1 cellular context compared by ENCODE assay signal in the genomic region with DNA sequence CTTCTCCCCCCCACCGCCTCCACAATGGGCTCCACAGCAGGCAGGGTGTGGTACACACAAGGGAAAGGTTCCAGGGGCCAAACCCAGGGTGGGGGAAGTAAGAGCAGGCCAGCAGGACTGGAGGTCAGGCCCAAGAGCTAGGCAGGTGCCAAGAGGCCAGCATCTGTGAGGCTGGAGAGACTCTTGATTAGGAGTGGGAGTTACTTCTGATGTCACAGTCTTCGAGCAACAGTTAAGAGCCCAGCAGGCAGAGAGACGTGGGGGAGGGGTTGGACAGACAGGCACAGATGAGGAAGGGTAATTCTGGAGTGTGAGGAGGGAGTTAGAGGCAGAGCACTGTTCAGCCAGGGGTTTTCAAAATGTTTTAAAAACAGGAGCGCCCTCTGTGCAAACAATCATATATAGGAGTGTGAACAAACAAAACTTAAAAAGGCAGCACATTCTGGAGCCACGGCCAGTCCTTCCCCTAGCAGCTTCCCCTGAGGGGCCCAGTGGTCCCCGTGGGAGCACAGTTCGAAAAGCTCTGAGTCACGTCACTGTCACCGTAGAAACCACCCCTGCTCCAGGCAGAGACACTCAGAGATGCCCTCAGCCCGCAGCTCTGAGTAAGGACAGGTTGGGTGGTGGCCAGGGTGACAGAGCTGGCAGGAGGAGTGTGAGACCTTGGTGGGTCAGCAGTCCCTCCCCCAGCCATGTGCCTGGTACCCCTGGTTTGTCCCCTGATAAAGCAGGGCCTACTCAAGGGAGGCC.
A peak's percentile ranks its signal among the peaks of the same experiment; 100 is the strongest.
TF ChIP-seq lines count a peak whose summit lies in the region.

No MANE protein-coding gene starts in this region.

TF ChIP-seq in IMR-90, 13 proteins besides CTCF, POLR2A, EP300 and RAD21:
- TF ChIP-seq, protein P1, sequence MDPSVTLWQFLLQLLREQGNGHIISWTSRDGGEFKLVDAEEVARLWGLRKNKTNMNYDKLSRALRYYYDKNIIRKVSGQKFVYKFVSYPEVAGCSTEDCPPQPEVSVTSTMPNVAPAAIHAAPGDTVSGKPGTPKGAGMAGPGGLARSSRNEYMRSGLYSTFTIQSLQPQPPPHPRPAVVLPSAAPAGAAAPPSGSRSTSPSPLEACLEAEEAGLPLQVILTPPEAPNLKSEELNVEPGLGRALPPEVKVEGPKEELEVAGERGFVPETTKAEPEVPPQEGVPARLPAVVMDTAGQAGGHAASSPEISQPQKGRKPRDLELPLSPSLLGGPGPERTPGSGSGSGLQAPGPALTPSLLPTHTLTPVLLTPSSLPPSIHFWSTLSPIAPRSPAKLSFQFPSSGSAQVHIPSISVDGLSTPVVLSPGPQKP (IDR thresholded peaks at IDR 0.05; ENCODE audit: borderline replicate concordance, low read depth, low read length) = no peak
- TF ChIP-seq FOS (IDR thresholded peaks at IDR 0.05; ENCODE audit: low read depth, low read length) (peak; percentile 42; the same call in 1 of the 2 replicates), BHLHE40 (IDR thresholded peaks at IDR 0.05; ENCODE audit: low read depth, low read length) (peak; percentile 11; the same call in 1 of the 2 replicates)
